Comparison of ENCODE assay signal across 13 cellular contexts in the genomic region with DNA sequence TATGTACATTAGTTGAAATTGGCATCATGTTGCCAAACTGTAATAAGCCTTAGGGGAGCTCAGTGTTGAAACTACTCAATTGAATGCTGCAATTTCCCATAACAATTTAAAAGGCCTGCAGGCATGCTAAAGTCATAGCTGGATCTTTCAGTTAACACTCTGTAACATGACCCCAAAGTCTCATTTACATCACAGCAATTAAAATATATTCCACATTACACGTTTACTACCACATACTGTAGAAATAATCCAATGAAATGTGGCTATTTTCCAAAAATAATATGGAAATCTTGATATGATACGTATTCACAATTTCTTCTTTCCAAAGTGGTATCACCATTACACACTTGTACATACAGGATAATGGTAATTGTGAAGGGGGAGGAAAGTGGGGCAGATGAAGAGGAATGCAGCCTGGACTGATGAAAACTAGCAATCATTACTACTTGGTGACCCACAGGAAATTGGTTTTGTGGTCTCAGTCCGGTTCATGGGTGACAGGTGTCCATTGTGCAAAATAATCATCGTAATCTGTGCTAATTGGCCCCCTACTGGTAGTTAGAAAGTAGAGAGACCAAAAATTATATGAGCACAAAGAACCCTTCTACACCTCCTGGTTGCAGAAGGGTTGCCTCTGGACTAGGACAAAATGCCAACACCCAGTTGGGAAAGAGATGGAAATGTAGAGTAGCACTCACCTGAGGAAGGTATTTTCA.
DNase-seq lines count a peak whose midpoint lies in the region; ATAC-seq and TF ChIP-seq lines count a peak whose summit lies in the region.
"Had no signal": no experiment of that assay in that cellular context is flagged by ENCODE, and none has a peak within 500 bp of the region (broad histone marks: within the 10 kb centered on the region; RNA-seq: fewer than 3 reads in every experiment).

No MANE protein-coding gene starts in this region.

- no peaks in the 10 kb centered on the region for H3K4me1 ChIP-seq in breast epithelium
- peaks cover 26% of the 10 kb centered on the region for H3K4me1 ChIP-seq in skeletal muscle satellite cell (ENCODE audit: control insufficient read depth, insufficient read depth, low read length)
- H3K4me1 ChIP-seq in GM23338 (ENCODE audit: insufficient read depth): no peaks in the 10 kb centered on the region

- H3K9me3 ChIP-seq in breast epithelium (no peaks in the 10 kb centered on the region), skeletal muscle satellite cell (replicated peaks; ENCODE audit: low read length) (no peaks in the 10 kb centered on the region)

- no peak for TF ChIP-seq CTCF in MCF 10A (IDR thresholded peaks at IDR 0.05; ENCODE audit: unreplicated experiment)
- no peak for TF ChIP-seq CTCF in breast epithelium (IDR thresholded peaks at IDR 0.05)
- TF ChIP-seq CTCF in choroid plexus epithelial cell (conservative IDR thresholded peaks at IDR 0.05; ENCODE audit: low read depth, low read length): peak; percentile 44
- no peak for TF ChIP-seq CTCF in GM20000 (IDR thresholded peaks at IDR 0.05; ENCODE audit: extremely low read depth, missing control alignments)
- no peak for TF ChIP-seq CTCF in GM23338 (conservative IDR thresholded peaks at IDR 0.05; ENCODE audit: low read depth in 2 of 2)

- H3K27me3 ChIP-seq in breast epithelium: no peaks in the 10 kb centered on the region
- no peaks in the 10 kb centered on the region for H3K27me3 ChIP-seq in skeletal muscle satellite cell (ENCODE audit: control insufficient read depth, insufficient read depth, low read length)
- no peaks in the 10 kb centered on the region for H3K27me3 ChIP-seq in GM23338 (ENCODE audit: insufficient read depth)

- H3K36me3 Mint-ChIP-seq in MCF 10A (ENCODE audit: insufficient read depth, unreplicated experiment) (no peaks in the 10 kb centered on the region), GM23338 (ENCODE audit: low read depth) (no peaks in the 10 kb centered on the region)
- H3K36me3 Mint-ChIP-seq: activated naive CD8-positive, alpha-beta T cell treated with anti-CD3 and anti-CD28 coated beads, Interleukin-2, amount 10 ng/mL, durations not matched to agents 7 days and 5 days; stimulated activated memory B cell treated with anti-CD40 and anti-IgM and Interleukin-4, amounts not matched to agents 10 μg/mL and 1 μg/mL and 100 μg/mL, for 72 hours had no signal

- H3K36me3 ChIP-seq in breast epithelium: no peaks in the 10 kb centered on the region
- H3K36me3 ChIP-seq in skeletal muscle satellite cell (ENCODE audit: insufficient read depth, low read length): no peaks in the 10 kb centered on the region
- no peaks in the 10 kb centered on the region for H3K36me3 ChIP-seq in GM23338 (ENCODE audit: insufficient read depth)

- DNase-seq in MCF 10A (ENCODE audit: unreplicated experiment) (peak; percentile 92), breast epithelium (ENCODE audit: low spot score in 2 of 2) (no peak), NCI-H226 (peak; percentile 41), choroid plexus epithelial cell (ENCODE audit: low read depth) (peak; percentile 25), iPS-NIHi7 (ENCODE audit: extremely low spot score) (no peak), GM20000 (ENCODE audit: low spot score) (no peak), GM23338 (ENCODE audit: low spot score) (no peak)
- DNase-seq: activated CD4-positive, alpha-beta T cell treated with anti-CD3 and anti-CD28 coated beads, Interleukin-2, amount 50 U/mL, for 48 hours; activated naive CD8-positive, alpha-beta T cell treated with anti-CD3 and anti-CD28 coated beads, Interleukin-2, amount 10 ng/mL, durations not matched to agents 7 days and 5 days; SHP77 treated with DMSO at 0.1 percent for 48 hours; stimulated activated CD4-positive, alpha-beta T cell treated with anti-CD3 and anti-CD28 coated beads, Interleukin-12 subunit alpha, Interleukin-12 subunit beta, amount 100 ng/mL, for 4 hours had no signal

- CTCF ChIA-PET in MCF 10A (lab: Yijun Ruan, JAX): interaction anchor here (0.6 to 1.5 kb wide), 9 partner anchors 10 to 734 kb away, joined by 3 to 4 read pairs (median 3); no protein-coding TSS in a partner anchor

- BruUV-seq in MCF 10A (replicated peaks; lab: Mats Ljungman, UMichigan): no TSS peak

- H3K9me2 ChIP-seq in GM23338 (ENCODE audit: insufficient read depth): 0 out of 2 replicates have a peak, but pooled peaks cover 3% of the 10 kb centered on the region

- TF ChIP-seq POLR2A in breast epithelium (IDR thresholded peaks at IDR 0.05): no peak

- intact Hi-C loops in MCF 10A (cut with micrococcal nuclease): loop anchor here (2.0 to 5.0 kb wide), 3 partner anchors 60 to 162 kb away; no protein-coding TSS in a partner anchor
- intact Hi-C loops in breast epithelium (cut with DNase I; ENCODE audit: low total_unique reads): no loop called here

- no peaks in the 10 kb centered on the region for H4K20me1 ChIP-seq in GM23338 (replicated peaks; ENCODE audit: insufficient read depth)

- no peak for ATAC-seq in GM23338
- ATAC-seq: stimulated activated memory B cell treated with anti-CD40 and anti-IgM and Interleukin-4, amounts not matched to agents 10 μg/mL and 1 μg/mL and 100 μg/mL, for 72 hours had no signal

- H3K4me3 Mint-ChIP-seq in MCF 10A (ENCODE audit: unreplicated experiment): no peak overlapping the region
- no peak overlapping the region for H3K4me3 Mint-ChIP-seq in GM23338
- H3K4me3 Mint-ChIP-seq: activated naive CD8-positive, alpha-beta T cell treated with anti-CD3 and anti-CD28 coated beads, Interleukin-2, amount 10 ng/mL, durations not matched to agents 7 days and 5 days; stimulated activated memory B cell treated with anti-CD40 and anti-IgM and Interleukin-4, amounts not matched to agents 10 μg/mL and 1 μg/mL and 100 μg/mL, for 72 hours had no signal

- H3K79me2 ChIP-seq in GM23338 (replicated peaks; ENCODE audit: insufficient read depth): no peaks in the 10 kb centered on the region

- H3K27me3 Mint-ChIP-seq in MCF 10A (ENCODE audit: insufficient read depth, unreplicated experiment) (no peaks in the 10 kb centered on the region), GM23338 (ENCODE audit: insufficient read depth, low read depth, poor library complexity) (no peaks in the 10 kb centered on the region)
- H3K27me3 Mint-ChIP-seq: activated naive CD8-positive, alpha-beta T cell treated with anti-CD3 and anti-CD28 coated beads, Interleukin-2, amount 10 ng/mL, durations not matched to agents 7 days and 5 days; stimulated activated memory B cell treated with anti-CD40 and anti-IgM and Interleukin-4, amounts not matched to agents 10 μg/mL and 1 μg/mL and 100 μg/mL, for 72 hours had no signal

- peak overlapping the region; percentile 10 for H3K9ac ChIP-seq in skeletal muscle satellite cell (ENCODE audit: low read depth, low read length)

- no peaks in the 10 kb centered on the region for H3F3A ChIP-seq in GM23338 (replicated peaks; ENCODE audit: low read depth)

- POLR2A ChIA-PET in MCF 10A (lab: Yijun Ruan, JAX): interaction anchor here (0.6 to 1.7 kb wide), 13 partner anchors 15 to 297 kb away, joined by 3 to 8 read pairs (median 5); no protein-coding TSS in a partner anchor

- no peak overlapping the region for H2AFZ ChIP-seq in GM23338

- no peaks in the 10 kb centered on the region for H3K9me3 Mint-ChIP-seq in MCF 10A (ENCODE audit: unreplicated experiment)
- no peaks in the 10 kb centered on the region for H3K9me3 Mint-ChIP-seq in GM23338
- H3K9me3 Mint-ChIP-seq: activated naive CD8-positive, alpha-beta T cell treated with anti-CD3 and anti-CD28 coated beads, Interleukin-2, amount 10 ng/mL, durations not matched to agents 7 days and 5 days; stimulated activated memory B cell treated with anti-CD40 and anti-IgM and Interleukin-4, amounts not matched to agents 10 μg/mL and 1 μg/mL and 100 μg/mL, for 72 hours had no signal

- H3K27ac Mint-ChIP-seq in MCF 10A (ENCODE audit: low read depth, unreplicated experiment): peak overlapping the region; percentile 90
- H3K27ac Mint-ChIP-seq in GM23338: no peak overlapping the region
- H3K27ac Mint-ChIP-seq: activated naive CD8-positive, alpha-beta T cell treated with anti-CD3 and anti-CD28 coated beads, Interleukin-2, amount 10 ng/mL, durations not matched to agents 7 days and 5 days; stimulated activated memory B cell treated with anti-CD40 and anti-IgM and Interleukin-4, amounts not matched to agents 10 μg/mL and 1 μg/mL and 100 μg/mL, for 72 hours had no signal

- H3K4me3 ChIP-seq in breast epithelium (no peak overlapping the region), choroid plexus epithelial cell (ENCODE audit: low read depth, low read length) (no peak overlapping the region), skeletal muscle satellite cell (ENCODE audit: low read length) (no peak overlapping the region), GM23338 (no peak overlapping the region)

- H3K4me2 ChIP-seq in skeletal muscle satellite cell (ENCODE audit: low read length) (peak overlapping the region; percentile 40), GM23338 (no peak overlapping the region)

- H3K27ac ChIP-seq in breast epithelium (no peak overlapping the region), GM23338 (ENCODE audit: low read depth) (no peak overlapping the region)

- H3K4me1 Mint-ChIP-seq in MCF 10A (ENCODE audit: insufficient read depth, unreplicated experiment) (peaks cover 22% of the 10 kb centered on the region), GM23338 (peaks cover 5% of the 10 kb centered on the region; the same call in 2 of the 3 replicates)
- H3K4me1 Mint-ChIP-seq: activated naive CD8-positive, alpha-beta T cell treated with anti-CD3 and anti-CD28 coated beads, Interleukin-2, amount 10 ng/mL, durations not matched to agents 7 days and 5 days; stimulated activated memory B cell treated with anti-CD40 and anti-IgM and Interleukin-4, amounts not matched to agents 10 μg/mL and 1 μg/mL and 100 μg/mL, for 72 hours had no signal

TF ChIP-seq in GM23338, 12 proteins besides CTCF, POLR2A, EP300 and RAD21 (continues in another document):
- TF ChIP-seq CREB1 (CRISPR knock-in tag; IDR thresholded peaks at IDR 0.05; ENCODE audit: low read depth) (no peak), EZH2 (IDR thresholded peaks at IDR 0.05; ENCODE audit: low read depth, unreplicated experiment) (no peak), STAT1 (IDR thresholded peaks at IDR 0.05; ENCODE audit: unreplicated experiment) (no peak), NANOG (IDR thresholded peaks at IDR 0.05; ENCODE audit: borderline replicate concordance) (no peak), ZNF114 (CRISPR knock-in tag; IDR thresholded peaks at IDR 0.05) (no peak), EZH2phosphoT487 (IDR thresholded peaks at IDR 0.05; ENCODE audit: unreplicated experiment) (no peak), POLR2AphosphoS5 (IDR thresholded peaks at IDR 0.05; ENCODE audit: low read depth) (no peak), JUNB (IDR thresholded peaks at IDR 0.05; ENCODE audit: unreplicated experiment) (no peak)

Comparison
In these comparisons a context has a peak if more than half of its experiments do, and no peak if none do; other contexts are left out.
1. DNase-seq: peak in MCF 10A (single experiment), NCI-H226 (single experiment) and choroid plexus epithelial cell (single experiment); none in breast epithelium (0 of 2), iPS-NIHi7 (single experiment), GM20000 (single experiment) and GM23338 (single experiment).